ENCODE assay signal across 1 cellular context in the genomic region with DNA sequence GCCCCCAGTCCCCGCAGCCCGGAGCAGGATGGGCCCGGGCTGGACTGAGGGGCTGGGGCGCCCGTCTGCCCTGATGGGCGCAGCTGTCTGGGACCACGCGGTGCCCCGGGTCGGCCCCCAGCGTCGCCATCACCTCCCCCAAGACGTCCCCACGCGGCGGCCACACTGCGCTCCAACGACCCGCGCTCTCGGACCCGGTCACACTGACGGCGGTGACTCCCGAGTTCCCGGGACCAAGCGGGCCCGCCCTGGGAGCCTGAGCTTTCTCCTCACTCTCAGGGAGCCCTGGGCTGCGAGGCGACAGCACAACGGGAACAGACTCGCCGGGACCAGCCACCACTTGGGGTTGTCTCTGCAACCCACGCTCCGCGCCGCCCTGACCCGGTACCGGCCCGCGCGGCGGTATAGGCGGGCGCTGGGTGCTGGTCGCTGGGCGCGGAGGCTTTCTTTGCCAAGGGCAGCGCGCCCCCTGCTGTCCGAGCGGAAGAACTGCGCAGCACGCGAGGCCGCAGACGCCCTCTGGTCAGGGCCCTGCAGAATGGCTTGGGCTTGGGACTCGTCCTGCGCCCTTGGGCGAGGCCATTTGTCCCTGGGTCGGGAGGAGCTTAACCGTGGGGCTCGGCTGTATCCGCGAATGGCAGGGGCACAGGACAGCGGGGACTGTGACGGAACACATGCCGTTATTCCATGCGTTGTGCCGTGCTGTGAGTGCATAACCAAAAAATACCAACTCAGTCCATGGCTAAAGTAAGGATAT.
TF ChIP-seq lines count a peak whose summit lies in the region.

No MANE protein-coding gene starts in this region.

TF ChIP-seq in HepG2, 621 proteins besides CTCF, POLR2A, EP300 and RAD21 (continued from another document and continues in another):
- TF ChIP-seq BCLAF1 (IDR thresholded peaks at IDR 0.05) (no peak), RBFOX2 (IDR thresholded peaks at IDR 0.05; ENCODE audit: low read depth, low read length) (no peak), ZNF652 (CRISPR knock-in tag; IDR thresholded peaks at IDR 0.05; ENCODE audit: borderline replicate concordance, low read depth) (no peak), ZNF280D (CRISPR knock-in tag; IDR thresholded peaks at IDR 0.05) (no peak), CC2D1A (CRISPR knock-in tag; IDR thresholded peaks at IDR 0.05) (no peak), NCOA1 (CRISPR knock-in tag; IDR thresholded peaks at IDR 0.05) (no peak), GZF1 (CRISPR knock-in tag; IDR thresholded peaks at IDR 0.05) (peak; percentile 93; the same call in 1 of the 2 replicates), PCBP1 (IDR thresholded peaks at IDR 0.05; ENCODE audit: borderline replicate concordance, low read depth, low read length) (no peak), ZNF557 (CRISPR knock-in tag; IDR thresholded peaks at IDR 0.05) (no peak), HES4 (CRISPR knock-in tag; IDR thresholded peaks at IDR 0.05; ENCODE audit: borderline replicate concordance) (peak; percentile 87; the same call in 1 of the 2 replicates), SMYD3 (CRISPR knock-in tag; IDR thresholded peaks at IDR 0.05) (0 out of 2 replicates have a peak, but pooled peaks have one; percentile 31), ZNF670 (CRISPR knock-in tag; IDR thresholded peaks at IDR 0.05; ENCODE audit: borderline replicate concordance) (no peak), ISX (CRISPR knock-in tag; conservative IDR thresholded peaks at IDR 0.05) (no peak), CBX2 (IDR thresholded peaks at IDR 0.05; ENCODE audit: low read depth, low read length) (no peak), CBX2 (CRISPR knock-in tag; IDR thresholded peaks at IDR 0.05; ENCODE audit: low read depth) (0 out of 2 replicates have a peak, but pooled peaks have one; percentile 11), SP2 (CRISPR knock-in tag; IDR thresholded peaks at IDR 0.05) (no peak), KLF13 (CRISPR knock-in tag; IDR thresholded peaks at IDR 0.05) (0 out of 2 replicates have a peak, but pooled peaks have one; percentile 78), ZNF326 (CRISPR knock-in tag; IDR thresholded peaks at IDR 0.05; ENCODE audit: borderline replicate concordance) (no peak), ZNF256 (CRISPR knock-in tag; conservative IDR thresholded peaks at IDR 0.05) (0 out of 2 replicates have a peak, but pooled peaks have one; percentile 47), ZNF281 (CRISPR knock-in tag; IDR thresholded peaks at IDR 0.05; ENCODE audit: borderline replicate concordance) (no peak), TIGD3 (CRISPR knock-in tag; IDR thresholded peaks at IDR 0.05; ENCODE audit: borderline replicate concordance) (no peak; the same call in 1 of the 2 replicates), TFAP4 (IDR thresholded peaks at IDR 0.05; ENCODE audit: borderline replicate concordance, low read depth) (no peak), TCF7L2 (IDR thresholded peaks at IDR 0.05; ENCODE audit: low read depth, low read length) (no peak), RBAK (CRISPR knock-in tag; IDR thresholded peaks at IDR 0.05) (no peak), ZKSCAN5 (CRISPR knock-in tag; IDR thresholded peaks at IDR 0.05) (no peak; the same call in 1 of the 2 replicates), RXRA (CRISPR knock-in tag; IDR thresholded peaks at IDR 0.05) (peak; percentile 71), ELF4 (CRISPR knock-in tag; IDR thresholded peaks at IDR 0.05; ENCODE audit: borderline replicate concordance) (no peak), ZNF616 (CRISPR knock-in tag; IDR thresholded peaks at IDR 0.05; ENCODE audit: low read depth) (no peak), ZBTB8A (CRISPR knock-in tag; IDR thresholded peaks at IDR 0.05; ENCODE audit: borderline replicate concordance, low read depth) (peak; percentile 94), ATF7-NPFF (CRISPR knock-in tag; IDR thresholded peaks at IDR 0.05; ENCODE audit: low read depth) (0 out of 2 replicates have a peak, but pooled peaks have one; percentile 23), ZSCAN25 (CRISPR knock-in tag; IDR thresholded peaks at IDR 0.05) (peak; percentile 77; the same call in 1 of the 2 replicates), ZNF572 (CRISPR knock-in tag; IDR thresholded peaks at IDR 0.05) (peak; percentile 94), ZNF383 (CRISPR knock-in tag; IDR thresholded peaks at IDR 0.05; ENCODE audit: borderline replicate concordance) (peak; percentile 87; the same call in 1 of the 2 replicates), AHR (CRISPR knock-in tag; IDR thresholded peaks at IDR 0.05) (peak; percentile 50; the same call in 1 of the 2 replicates), HNRNPL (IDR thresholded peaks at IDR 0.05; ENCODE audit: low read depth, low read length) (peak; percentile 78), POLR2AphosphoS5 (IDR thresholded peaks at IDR 0.05; ENCODE audit: low read depth, low read length) (no peak), MLLT10 (CRISPR knock-in tag; IDR thresholded peaks at IDR 0.05) (no peak), HHEX (CRISPR knock-in tag; IDR thresholded peaks at IDR 0.05) (no peak), FOXM1 (CRISPR knock-in tag; IDR thresholded peaks at IDR 0.05) (no peak), SP4 (CRISPR knock-in tag; IDR thresholded peaks at IDR 0.05) (0 out of 2 replicates have a peak, but pooled peaks have one; percentile 29), ZNF12 (CRISPR knock-in tag; IDR thresholded peaks at IDR 0.05) (peak; percentile 38; the same call in 1 of the 2 replicates), SRY (CRISPR knock-in tag; IDR thresholded peaks at IDR 0.05) (peak; percentile 77; the same call in 1 of the 2 replicates), ZNF709 (CRISPR knock-in tag; IDR thresholded peaks at IDR 0.05) (no peak), ZNF629 (CRISPR knock-in tag; conservative IDR thresholded peaks at IDR 0.05) (no peak), MEIS2 (CRISPR knock-in tag; IDR thresholded peaks at IDR 0.05) (peak; percentile 47; the same call in 1 of the 2 replicates), TCF7 (IDR thresholded peaks at IDR 0.05; ENCODE audit: low read depth) (no peak)
- TF ChIP-seq, protein P1, sequence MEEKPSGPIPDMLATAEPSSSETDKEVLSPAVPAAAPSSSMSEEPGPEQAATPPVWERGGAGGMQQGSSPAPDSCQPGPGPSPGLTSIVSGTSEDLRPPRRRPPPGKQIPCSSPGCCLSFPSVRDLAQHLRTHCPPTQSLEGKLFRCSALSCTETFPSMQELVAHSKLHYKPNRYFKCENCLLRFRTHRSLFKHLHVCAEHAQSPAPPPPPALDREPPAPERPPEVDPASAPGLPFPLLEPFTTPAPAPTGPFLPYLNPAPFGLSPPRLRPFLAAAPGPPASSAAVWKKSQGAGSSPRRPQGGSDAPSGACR (CRISPR knock-in tag; IDR thresholded peaks at IDR 0.05) = peak; percentile 80; the same call in 1 of the 2 replicates
- TF ChIP-seq, protein P2, sequence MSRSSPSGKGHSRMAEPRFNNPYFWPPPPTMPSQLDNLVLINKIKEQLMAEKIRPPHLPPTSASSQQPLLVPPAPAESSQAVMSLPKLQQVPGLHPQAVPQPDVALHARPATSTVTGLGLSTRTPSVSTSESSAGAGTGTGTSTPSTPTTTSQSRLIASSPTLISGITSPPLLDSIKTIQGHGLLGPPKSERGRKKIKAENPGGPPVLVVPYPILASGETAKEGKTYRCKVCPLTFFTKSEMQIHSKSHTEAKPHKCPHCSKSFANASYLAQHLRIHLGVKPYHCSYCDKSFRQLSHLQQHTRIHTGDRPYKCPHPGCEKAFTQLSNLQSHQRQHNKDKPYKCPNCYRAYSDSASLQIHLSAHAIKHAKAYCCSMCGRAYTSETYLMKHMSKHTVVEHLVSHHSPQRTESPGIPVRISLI (CRISPR knock-in tag; IDR thresholded peaks at IDR 0.05; ENCODE audit: borderline replicate concordance) = peak; percentile 68; the same call in 1 of the 2 replicates
- TF ChIP-seq, protein P3, sequence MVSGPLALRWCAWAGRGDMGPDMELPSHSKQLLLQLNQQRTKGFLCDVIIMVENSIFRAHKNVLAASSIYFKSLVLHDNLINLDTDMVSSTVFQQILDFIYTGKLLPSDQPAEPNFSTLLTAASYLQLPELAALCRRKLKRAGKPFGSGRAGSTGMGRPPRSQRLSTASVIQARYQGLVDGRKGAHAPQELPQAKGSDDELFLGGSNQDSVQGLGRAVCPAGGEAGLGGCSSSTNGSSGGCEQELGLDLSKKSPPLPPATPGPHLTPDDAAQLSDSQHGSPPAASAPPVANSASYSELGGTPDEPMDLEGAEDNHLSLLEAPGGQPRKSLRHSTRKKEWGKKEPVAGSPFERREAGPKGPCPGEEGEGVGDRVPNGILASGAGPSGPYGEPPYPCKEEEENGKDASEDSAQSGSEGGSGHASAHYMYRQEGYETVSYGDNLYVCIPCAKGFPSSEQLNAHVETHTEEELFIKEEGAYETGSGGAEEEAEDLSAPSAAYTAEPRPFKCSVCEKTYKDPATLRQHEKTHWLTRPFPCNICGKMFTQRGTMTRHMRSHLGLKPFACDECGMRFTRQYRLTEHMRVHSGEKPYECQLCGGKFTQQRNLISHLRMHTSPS (CRISPR knock-in tag; IDR thresholded peaks at IDR 0.05; ENCODE audit: low read depth) = no peak; the same call in 1 of the 2 replicates
